ENCODE assay signal across 31 cellular contexts in the genomic region with DNA sequence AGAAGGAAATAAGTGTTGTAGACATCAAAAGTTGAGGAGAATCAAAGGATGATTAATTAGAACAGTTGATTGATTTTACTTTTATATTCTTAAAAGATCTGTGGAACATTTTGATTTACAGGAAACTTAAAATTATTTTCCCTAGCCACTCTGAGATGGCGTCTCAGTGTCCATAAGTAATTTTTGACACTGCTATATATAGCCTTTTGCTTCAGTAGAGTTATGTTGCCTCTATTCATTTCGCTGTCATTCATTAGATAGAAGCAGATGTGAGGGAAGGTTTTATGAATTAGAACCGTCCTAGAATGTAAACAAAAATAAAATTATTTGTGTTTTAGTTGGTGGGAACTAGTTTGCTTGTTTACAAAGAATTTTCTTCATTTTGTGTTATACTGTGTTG.
"Had no signal": no experiment of that assay in that cellular context is flagged by ENCODE, and none has a peak within 500 bp of the region (broad histone marks: within the 10 kb centered on the region; RNA-seq: fewer than 3 reads in every experiment).

No MANE protein-coding gene starts in this region.

- H3K4me3 ChIP-seq: sigmoid colon, stomach, thyroid gland, upper lobe of left lung, vagina had no signal

- ATAC-seq: activated CD4-positive, CD25-positive, alpha-beta regulatory T cell treated with anti-CD3 and anti-CD28 coated beads, Interleukin-2, amount 50 U/mL, for 24 hours; esophagus mucosa; left colon; naive thymus-derived CD4-positive, alpha-beta T cell; stimulated activated naive B cell treated with anti-CD40 and anti-IgM and Interleukin-4, amounts not matched to agents 10 μg/mL and 1 μg/mL and 100 μg/mL, for 72 hours had no signal

- H3K27ac Mint-ChIP-seq: activated naive CD4-positive, alpha-beta T cell treated with anti-CD3 and anti-CD28 coated beads, Interleukin-2, amount 10 ng/mL, durations not matched to agents 7 days and 5 days; endodermal cell; stimulated activated naive B cell treated with anti-CD40 and anti-IgM and Interleukin-4, amounts not matched to agents 10 μg/mL and 1 μg/mL and 100 μg/mL, for 72 hours; T-helper 1 cell treated with Interleukin-12 subunit alpha and Interleukin-12 subunit beta and Interleukin-4 antibody, amounts not matched to agents 30 μg/mL and 1 μg/mL, for 36 hours had no signal

- H3K4me1 ChIP-seq: thyroid gland, upper lobe of left lung, vagina had no signal

- H3K9me3 ChIP-seq: sigmoid colon, stomach, thyroid gland, upper lobe of left lung, vagina had no signal

- H3K4me3 Mint-ChIP-seq: activated naive CD4-positive, alpha-beta T cell treated with anti-CD3 and anti-CD28 coated beads, Interleukin-2, amount 10 ng/mL, durations not matched to agents 7 days and 5 days; endodermal cell; naive thymus-derived CD4-positive, alpha-beta T cell; stimulated activated naive B cell treated with anti-CD40 and anti-IgM and Interleukin-4, amounts not matched to agents 10 μg/mL and 1 μg/mL and 100 μg/mL, for 72 hours; T-helper 1 cell treated with Interleukin-12 subunit alpha and Interleukin-12 subunit beta and Interleukin-4 antibody, amounts not matched to agents 30 μg/mL and 1 μg/mL, for 36 hours had no signal

- FAIRE-seq: keratinocyte, small intestine had no signal

- H3K9me3 Mint-ChIP-seq: activated naive CD4-positive, alpha-beta T cell treated with anti-CD3 and anti-CD28 coated beads, Interleukin-2, amount 10 ng/mL, durations not matched to agents 7 days and 5 days; endodermal cell; naive thymus-derived CD4-positive, alpha-beta T cell; stimulated activated naive B cell treated with anti-CD40 and anti-IgM and Interleukin-4, amounts not matched to agents 10 μg/mL and 1 μg/mL and 100 μg/mL, for 72 hours; T-helper 1 cell treated with Interleukin-12 subunit alpha and Interleukin-12 subunit beta and Interleukin-4 antibody, amounts not matched to agents 30 μg/mL and 1 μg/mL, for 36 hours had no signal

- H3K27ac ChIP-seq: sigmoid colon, stomach, thyroid gland, upper lobe of left lung, vagina, WERI-Rb-1 had no signal

- H3K27me3 Mint-ChIP-seq: activated naive CD4-positive, alpha-beta T cell treated with anti-CD3 and anti-CD28 coated beads, Interleukin-2, amount 10 ng/mL, durations not matched to agents 7 days and 5 days; naive thymus-derived CD4-positive, alpha-beta T cell; stimulated activated naive B cell treated with anti-CD40 and anti-IgM and Interleukin-4, amounts not matched to agents 10 μg/mL and 1 μg/mL and 100 μg/mL, for 72 hours had no signal

- H3K27me3 ChIP-seq: sigmoid colon, stomach, thyroid gland, upper lobe of left lung, vagina had no signal

- DNase-seq: activated CD4-positive, alpha-beta T cell treated with anti-CD3 and anti-CD28 coated beads for 48 hours; activated CD4-positive, alpha-beta T cell treated with anti-CD3 and anti-CD28 coated beads, Interleukin-2, amount 50 U/mL, for 48 hours; activated CD8-positive, alpha-beta memory T cell treated with anti-CD3 and anti-CD28 coated beads, Interleukin-2, amount 50 U/mL, for 48 hours; activated gamma-delta T cell; activated naive CD4-positive, alpha-beta T cell treated with anti-CD3 and anti-CD28 coated beads, Interleukin-2, amount 10 ng/mL, durations not matched to agents 7 days and 5 days; amygdala; central memory CD4-positive, alpha-beta T cell; endodermal cell; foreskin fibroblast; head of caudate nucleus; hippocampal formation; left colon; midbrain; naive thymus-derived CD4-positive, alpha-beta T cell; sigmoid colon; small intestine; stimulated activated CD4-positive, alpha-beta T cell treated with anti-CD3 and anti-CD28 coated beads, Interleukin-1b, Interleukin-23, amount 100 ng/mL, for 48 hours; stimulated activated CD4-positive, alpha-beta T cell treated with anti-CD3 and anti-CD28 coated beads, Interleukin-4, amount 100 ng/mL, for 4 hours; stimulated activated CD8-positive, alpha-beta memory T cell treated with anti-CD3 and anti-CD28 coated beads, Interleukin-4, amount 100 ng/mL, for 48 hours; stimulated activated naive B cell treated with anti-CD40 and anti-IgM and Interleukin-4, amounts not matched to agents 10 μg/mL and 1 μg/mL and 100 μg/mL, for 72 hours; stomach; SW 1271; T1000; thyroid gland; upper lobe of left lung; WERI-Rb-1 had no signal
